Comparison of ENCODE assay signal across 12 cellular contexts in genomic region chr7:85630904-85631582, GRCh38.
DNase-seq lines count a peak whose midpoint lies in the region; ATAC-seq, FAIRE-seq and TF ChIP-seq lines count a peak whose summit lies in the region.
"Had no signal": no experiment of that assay in that cellular context is flagged by ENCODE, and none has a peak within 500 bp of the region (broad histone marks: within the 10 kb centered on the region; RNA-seq: fewer than 3 reads in every experiment).

No MANE protein-coding gene starts in this region.

- no peak overlapping the region for H3K9ac ChIP-seq in astrocyte (ENCODE audit: low read length)
- no peak overlapping the region for H3K9ac ChIP-seq in HepG2 (ENCODE audit: insufficient read depth, low read depth, low read length)
- H3K9ac ChIP-seq: BLaER1 had no signal

- in situ Hi-C loops in HepG2 (cut with HindIII; ENCODE audit: extremely low pct_ligation_motif_present, low pct_unique_long_range_greater_than_20kb), result no loop called here

- H3K4me3 ChIP-seq in astrocyte (ENCODE audit: insufficient read depth, low read depth, low read length) (no peak overlapping the region), HepG2 (replicated peaks in 1 of 3; ENCODE audit: insufficient read depth in 1 of 3, low read depth in 2 of 3, low read length in 3 of 3) (no peak overlapping the region)
- H3K4me3 ChIP-seq: BLaER1 had no signal

- 6% methylated on average over 1 of the region's 1 CpG for WGBS in HepG2 (ENCODE audit: low lambda C conversion rate)

- POLR2A ChIA-PET in HepG2 (lab: Yijun Ruan, JAX), result no interaction called here
- POLR2A ChIA-PET in activated CD4-positive, alpha-beta memory T cell treated with anti-CD3 and anti-CD28 coated beads, Interleukin-2, amount 10 ng/mL, durations not matched to agents 7 days and 5 days (lab: Charles Lee), result no interaction called here

- no peak overlapping the region for H3K4me3 Mint-ChIP-seq in astrocyte (ENCODE audit: unreplicated experiment)
- no peak overlapping the region for H3K4me3 Mint-ChIP-seq in stimulated activated naive CD8-positive, alpha-beta T cell treated with anti-CD3 and anti-CD28 coated beads, Interleukin-15, amount 100 ng/mL, for 72 hours
- no peak overlapping the region for H3K4me3 Mint-ChIP-seq in T-helper 2 cell treated with Interferon-gamma antibody and Interleukin-4, amounts not matched to agents 5 μg/mL and 100 μg/mL, for 36 hours
- no peak overlapping the region for H3K4me3 Mint-ChIP-seq in activated CD4-positive, alpha-beta memory T cell treated with anti-CD3 and anti-CD28 coated beads, Interleukin-2, amount 10 ng/mL, durations not matched to agents 7 days and 5 days

- ATAC-seq in HepG2 (peak; percentile 71), GM19351 (IDR thresholded peaks at IDR 0.05; ENCODE audit: unreplicated experiment) (no peak)
- ATAC-seq in stimulated activated naive CD8-positive, alpha-beta T cell treated with anti-CD3 and anti-CD28 coated beads, Interleukin-15, amount 100 ng/mL, for 72 hours, result no peak
- ATAC-seq: left ventricle myocardium superior had no signal

- no peak overlapping the region for H3K27ac ChIP-seq in astrocyte (ENCODE audit: low read depth, low read length)
- no peak overlapping the region for H3K27ac ChIP-seq in HepG2 (ENCODE audit: extremely low read length, insufficient read depth, low read length)
- H3K27ac ChIP-seq: BLaER1 had no signal

- FAIRE-seq in astrocyte (lab: Jason Lieb, UNC) (no peak), HepG2 (lab: Jason Lieb, UNC) (no peak)

- DNase-seq in DMS53 treated with DMSO at 0.1 percent for 48 hours (lab: John Stamatoyannopoulos, UW; ENCODE audit: unreplicated experiment), result peak; percentile 77
- DNase-seq in NCI-H2081 treated with DMSO at 0.1 percent for 48 hours (lab: John Stamatoyannopoulos, UW), result peak; percentile 80
- no peak for DNase-seq in astrocyte (ENCODE audit: low read depth)
- DNase-seq in HepG2 (ENCODE audit: low spot score), result peak; percentile 5
- no peak for DNase-seq in stimulated activated naive CD8-positive, alpha-beta T cell treated with anti-CD3 and anti-CD28 coated beads, Interleukin-15, amount 100 ng/mL, for 72 hours
- DNase-seq in T-helper 2 cell treated with Interferon-gamma antibody and Interleukin-4, amounts not matched to agents 5 μg/mL and 100 μg/mL, for 36 hours (ENCODE audit: low spot score), result no peak
- DNase-seq in activated CD4-positive, alpha-beta memory T cell treated with anti-CD3 and anti-CD28 coated beads, Interleukin-2, amount 10 ng/mL, durations not matched to agents 7 days and 5 days, result no peak
- DNase-seq: left ventricle myocardium superior; NCI-H446 treated with DMSO at 0.1 percent for 48 hours; stimulated activated CD4-positive, alpha-beta T cell treated with anti-CD3 and anti-CD28 coated beads, Interleukin-4, amount 100 ng/mL, for 4 hours had no signal

- H3K4me1 Mint-ChIP-seq in astrocyte (ENCODE audit: low read depth, unreplicated experiment), result peaks cover 3% of the 10 kb centered on the region
- H3K4me1 Mint-ChIP-seq in stimulated activated naive CD8-positive, alpha-beta T cell treated with anti-CD3 and anti-CD28 coated beads, Interleukin-15, amount 100 ng/mL, for 72 hours, result no peaks in the 10 kb centered on the region
- no peaks in the 10 kb centered on the region for H3K4me1 Mint-ChIP-seq in T-helper 2 cell treated with Interferon-gamma antibody and Interleukin-4, amounts not matched to agents 5 μg/mL and 100 μg/mL, for 36 hours (ENCODE audit: low read depth)
- H3K4me1 Mint-ChIP-seq in activated CD4-positive, alpha-beta memory T cell treated with anti-CD3 and anti-CD28 coated beads, Interleukin-2, amount 10 ng/mL, durations not matched to agents 7 days and 5 days, result no peaks in the 10 kb centered on the region

- BruUV-seq in HepG2 (replicated peaks; lab: Mats Ljungman, UMichigan), result no TSS peak

- CTCF ChIA-PET in HepG2 (lab: Yijun Ruan, JAX; ENCODE audit: low intra/inter-chr PET ratio, low total read pairs), result no interaction called here
- CTCF ChIA-PET in activated CD4-positive, alpha-beta memory T cell treated with anti-CD3 and anti-CD28 coated beads, Interleukin-2, amount 10 ng/mL, durations not matched to agents 7 days and 5 days (lab: Charles Lee), result no interaction called here

- H3K36me3 ChIP-seq in astrocyte (ENCODE audit: insufficient read depth, low read length), result no peaks in the 10 kb centered on the region
- no peaks in the 10 kb centered on the region for H3K36me3 ChIP-seq in HepG2 (replicated peaks in 1 of 2; ENCODE audit: control insufficient read depth in 1 of 2, insufficient read depth in 2 of 2, low read length in 2 of 2)
- H3K36me3 ChIP-seq: BLaER1 had no signal

- no peak overlapping the region for H3K4me2 ChIP-seq in astrocyte (ENCODE audit: low read length)
- H3K4me2 ChIP-seq in HepG2 (ENCODE audit: low read depth, low read length), result no peak overlapping the region
- H3K4me2 ChIP-seq: BLaER1 had no signal

- H4K20me1 ChIP-seq in astrocyte (ENCODE audit: insufficient read depth, low read length) (no peaks in the 10 kb centered on the region), HepG2 (ENCODE audit: insufficient read depth, low read length) (no peaks in the 10 kb centered on the region)
- H4K20me1 ChIP-seq: BLaER1 had no signal

- H2AFZ ChIP-seq in astrocyte (ENCODE audit: low read depth, low read length), result no peak overlapping the region
- H2AFZ ChIP-seq in HepG2 (ENCODE audit: low read length), result no peak overlapping the region

- H3K27me3 ChIP-seq in astrocyte (ENCODE audit: insufficient read depth, low read length) (no peaks in the 10 kb centered on the region), HepG2 (ENCODE audit: control insufficient read depth in 1 of 2, insufficient read depth in 2 of 2, low read length in 2 of 2) (no peaks in the 10 kb centered on the region)
- H3K27me3 ChIP-seq: BLaER1 had no signal

- no peak for TF ChIP-seq POLR2A in HepG2 (IDR thresholded peaks at IDR 0.05; ENCODE audit: insufficient read depth in 1 of 2, low read depth in 2 of 2, low read length in 2 of 2)

- TF ChIP-seq CTCF in astrocyte (IDR thresholded peaks at IDR 0.05; ENCODE audit: insufficient read depth, low read depth, low read length) (no peak), HepG2 (CRISPR knock-in tag; IDR thresholded peaks at IDR 0.05) (no peak)

- H3K79me2 ChIP-seq in astrocyte (ENCODE audit: insufficient read depth, low read length) (no peaks in the 10 kb centered on the region), HepG2 (ENCODE audit: insufficient read depth, low read length) (no peaks in the 10 kb centered on the region)

- H3K27ac Mint-ChIP-seq in astrocyte (ENCODE audit: unreplicated experiment), result peak overlapping the region; percentile 27
- no peak overlapping the region for H3K27ac Mint-ChIP-seq in stimulated activated naive CD8-positive, alpha-beta T cell treated with anti-CD3 and anti-CD28 coated beads, Interleukin-15, amount 100 ng/mL, for 72 hours
- H3K27ac Mint-ChIP-seq in T-helper 2 cell treated with Interferon-gamma antibody and Interleukin-4, amounts not matched to agents 5 μg/mL and 100 μg/mL, for 36 hours, result no peak overlapping the region
- H3K27ac Mint-ChIP-seq in activated CD4-positive, alpha-beta memory T cell treated with anti-CD3 and anti-CD28 coated beads, Interleukin-2, amount 10 ng/mL, durations not matched to agents 7 days and 5 days, result no peak overlapping the region

- H3K4me1 ChIP-seq in astrocyte (ENCODE audit: insufficient read depth, low read length) (no peaks in the 10 kb centered on the region), HepG2 (ENCODE audit: insufficient read depth, low read length) (no peaks in the 10 kb centered on the region; the same call in 1 of the 2 replicates)
- H3K4me1 ChIP-seq: BLaER1 had no signal

- H3K36me3 Mint-ChIP-seq in astrocyte (ENCODE audit: low read depth, unreplicated experiment), result no peaks in the 10 kb centered on the region
- H3K36me3 Mint-ChIP-seq in T-helper 2 cell treated with Interferon-gamma antibody and Interleukin-4, amounts not matched to agents 5 μg/mL and 100 μg/mL, for 36 hours (ENCODE audit: low read depth), result no peaks in the 10 kb centered on the region
- no peaks in the 10 kb centered on the region for H3K36me3 Mint-ChIP-seq in activated CD4-positive, alpha-beta memory T cell treated with anti-CD3 and anti-CD28 coated beads, Interleukin-2, amount 10 ng/mL, durations not matched to agents 7 days and 5 days (ENCODE audit: low read depth)

- TF ChIP-seq RAD21 in HepG2 (CRISPR knock-in tag; IDR thresholded peaks at IDR 0.05), result no peak

- TF ChIP-seq EP300 in HepG2 (IDR thresholded peaks at IDR 0.05; ENCODE audit: low read depth in 2 of 2, low read length in 2 of 2), result no peak
- TF ChIP-seq EP300 in HepG2 (CRISPR knock-in tag; IDR thresholded peaks at IDR 0.05; ENCODE audit: borderline replicate concordance), result no peak

- no peaks in the 10 kb centered on the region for H3K9me3 Mint-ChIP-seq in astrocyte (ENCODE audit: unreplicated experiment)
- no peaks in the 10 kb centered on the region for H3K9me3 Mint-ChIP-seq in stimulated activated naive CD8-positive, alpha-beta T cell treated with anti-CD3 and anti-CD28 coated beads, Interleukin-15, amount 100 ng/mL, for 72 hours
- peaks cover 2% of the 10 kb centered on the region for H3K9me3 Mint-ChIP-seq in T-helper 2 cell treated with Interferon-gamma antibody and Interleukin-4, amounts not matched to agents 5 μg/mL and 100 μg/mL, for 36 hours
- no peaks in the 10 kb centered on the region for H3K9me3 Mint-ChIP-seq in activated CD4-positive, alpha-beta memory T cell treated with anti-CD3 and anti-CD28 coated beads, Interleukin-2, amount 10 ng/mL, durations not matched to agents 7 days and 5 days

- H3K9me3 ChIP-seq in astrocyte (ENCODE audit: insufficient read depth, low read depth, low read length), result no peaks in the 10 kb centered on the region
- H3K9me3 ChIP-seq in HepG2 (ENCODE audit: low read length), result no peaks in the 10 kb centered on the region
- H3K9me3 ChIP-seq: BLaER1 had no signal

- H3K27me3 Mint-ChIP-seq in astrocyte (ENCODE audit: low read depth, unreplicated experiment), result no peaks in the 10 kb centered on the region
- H3K27me3 Mint-ChIP-seq in stimulated activated naive CD8-positive, alpha-beta T cell treated with anti-CD3 and anti-CD28 coated beads, Interleukin-15, amount 100 ng/mL, for 72 hours, result no peaks in the 10 kb centered on the region
- H3K27me3 Mint-ChIP-seq in T-helper 2 cell treated with Interferon-gamma antibody and Interleukin-4, amounts not matched to agents 5 μg/mL and 100 μg/mL, for 36 hours (ENCODE audit: low read depth), result no peaks in the 10 kb centered on the region
- no peaks in the 10 kb centered on the region for H3K27me3 Mint-ChIP-seq in activated CD4-positive, alpha-beta memory T cell treated with anti-CD3 and anti-CD28 coated beads, Interleukin-2, amount 10 ng/mL, durations not matched to agents 7 days and 5 days

- intact Hi-C loops in HepG2 (cut with micrococcal nuclease; ENCODE audit: unreplicated experiment), result no loop called here

TF ChIP-seq in HepG2, 621 proteins besides CTCF, POLR2A, EP300 and RAD21 (continues in another document):
- TF ChIP-seq ZNF674 (CRISPR knock-in tag; IDR thresholded peaks at IDR 0.05; ENCODE audit: low read depth) (no peak), HHEX (CRISPR knock-in tag; IDR thresholded peaks at IDR 0.05) (no peak), NR0B2 (CRISPR knock-in tag; IDR thresholded peaks at IDR 0.05) (no peak)

Comparison
In these comparisons a context has a peak if more than half of its experiments do, and no peak if none do; other contexts are left out.
1. DNase-seq: peak in DMS53 treated with DMSO at 0.1 percent for 48 hours (single experiment), NCI-H2081 treated with DMSO at 0.1 percent for 48 hours (single experiment) and HepG2 (single experiment); none in astrocyte (single experiment), stimulated activated naive CD8-positive, alpha-beta T cell treated with anti-CD3 and anti-CD28 coated beads, Interleukin-15, amount 100 ng/mL, for 72 hours (0 of 2), T-helper 2 cell treated with Interferon-gamma antibody and Interleukin-4, amounts not matched to agents 5 μg/mL and 100 μg/mL, for 36 hours (single experiment) and activated CD4-positive, alpha-beta memory T cell treated with anti-CD3 and anti-CD28 coated beads, Interleukin-2, amount 10 ng/mL, durations not matched to agents 7 days and 5 days (single experiment).